ENCODE assay signal across 8 cellular contexts in genomic region chr3:10224794-10225660, GRCh38. TPM values are rescaled to one million over a fixed set of nuclear protein-coding genes. Genes with fewer than 3 reads are reported as not detected.
DNase-seq lines count a peak whose midpoint lies in the region; ATAC-seq and TF ChIP-seq lines count a peak whose summit lies in the region.

No MANE protein-coding gene starts in this region.

- no peak overlapping the region for H3K18ac ChIP-seq in trophoblast cell (ENCODE audit: low read length)

- TF ChIP-seq CTCF in C4-2B (conservative IDR thresholded peaks at IDR 0.05), result peak; percentile 86
- peak; percentile 96 for TF ChIP-seq CTCF in LNCaP clone FGC (IDR thresholded peaks at IDR 0.05; ENCODE audit: control insufficient read depth, extremely low read depth, insufficient read depth)
- TF ChIP-seq CTCF in glutamatergic neuron (IDR thresholded peaks at IDR 0.05; ENCODE audit: partially characterized antibody, unreplicated experiment), result peak; percentile 54

- no peak overlapping the region for H2AFZ ChIP-seq in trophoblast cell (ENCODE audit: insufficient read depth, low read length, poor library complexity)

- H3K36me3 Mint-ChIP-seq in activated naive CD8-positive, alpha-beta T cell, result peaks cover 3% of the 10 kb centered on the region
- H3K36me3 Mint-ChIP-seq in glutamatergic neuron (ENCODE audit: unreplicated experiment), result no peaks in the 10 kb centered on the region

- H4K8ac ChIP-seq in trophoblast cell (ENCODE audit: low read depth, low read length), result no peak overlapping the region

- DNase-seq in LNCaP clone FGC (ENCODE audit: low read depth), result peak; percentile 45
- peak; percentile 76 for DNase-seq in SK-N-DZ (ENCODE audit: low spot score)
- DNase-seq in glutamatergic neuron, result peak; percentile 50
- peak; percentile 54 to 78 for DNase-seq in trophoblast cell

- H3K9ac ChIP-seq in trophoblast cell (ENCODE audit: low read length), result no peak overlapping the region

- H3K4me1 Mint-ChIP-seq in activated naive CD8-positive, alpha-beta T cell (ENCODE audit: low read depth), result peaks cover 49% of the 10 kb centered on the region
- no peaks in the 10 kb centered on the region for H3K4me1 Mint-ChIP-seq in glutamatergic neuron (ENCODE audit: low read depth, unreplicated experiment)

- no peak overlapping the region for H2BK5ac ChIP-seq in trophoblast cell (ENCODE audit: low read depth, low read length, poor library complexity)

- H3K27ac ChIP-seq in C4-2B, result no peak overlapping the region
- no peak overlapping the region for H3K27ac ChIP-seq in trophoblast cell (ENCODE audit: low read depth, low read length)

- no peak overlapping the region for H4K12ac ChIP-seq in trophoblast cell (ENCODE audit: low read depth, low read length)

- H3K36me3 ChIP-seq in trophoblast cell (ENCODE audit: control insufficient read depth in 1 of 2, insufficient read depth in 2 of 2, low read length in 2 of 2), result peaks cover 0 to 3% of the 10 kb centered on the region in 2 experiments

- peak overlapping the region; percentile 82 for H3K27ac Mint-ChIP-seq in activated naive CD8-positive, alpha-beta T cell
- no peak overlapping the region for H3K27ac Mint-ChIP-seq in glutamatergic neuron (ENCODE audit: unreplicated experiment)

- H3K79me1 ChIP-seq in trophoblast cell (ENCODE audit: low read length), result no peaks in the 10 kb centered on the region

- no peak overlapping the region for H3K23ac ChIP-seq in trophoblast cell (ENCODE audit: low read length)

- H3K27me3 ChIP-seq in trophoblast cell (ENCODE audit: insufficient read depth, low read length), result no peaks in the 10 kb centered on the region

- no peak overlapping the region for H2BK120ac ChIP-seq in trophoblast cell (ENCODE audit: insufficient read depth, low read length, poor library complexity)

- H3K9me3 ChIP-seq in trophoblast cell (ENCODE audit: insufficient read depth, low read depth, low read length), result no peaks in the 10 kb centered on the region

- no peak overlapping the region for H3K14ac ChIP-seq in trophoblast cell (ENCODE audit: low read length)

- peak overlapping the region; percentile 68 for H3K4me3 Mint-ChIP-seq in activated naive CD8-positive, alpha-beta T cell
- no peak overlapping the region for H3K4me3 Mint-ChIP-seq in glutamatergic neuron (ENCODE audit: unreplicated experiment)

- no peaks in the 10 kb centered on the region for H3K9me3 Mint-ChIP-seq in activated naive CD8-positive, alpha-beta T cell (ENCODE audit: low read depth)
- peaks cover 1% of the 10 kb centered on the region for H3K9me3 Mint-ChIP-seq in glutamatergic neuron (ENCODE audit: unreplicated experiment)

- no peak overlapping the region for H3K4me3 ChIP-seq in LNCaP clone FGC (ENCODE audit: low read depth, low read length)
- no peak overlapping the region for H3K4me3 ChIP-seq in trophoblast cell (ENCODE audit: low read depth, low read length)

- WGBS in trophoblast cell (ENCODE audit: extremely low coverage, insufficient coverage, insufficient read length), result no CpG with 5 or more reads among the region's 4 CpGs

- no peak overlapping the region for H4K91ac ChIP-seq in trophoblast cell (ENCODE audit: low read depth, low read length)

- H3K27me3 Mint-ChIP-seq in activated naive CD8-positive, alpha-beta T cell, result no peaks in the 10 kb centered on the region
- H3K27me3 Mint-ChIP-seq in glutamatergic neuron (ENCODE audit: unreplicated experiment), result peaks cover 3% of the 10 kb centered on the region

- no peak overlapping the region for H3K4ac ChIP-seq in trophoblast cell (ENCODE audit: low read depth, low read length)

- H2BK12ac ChIP-seq in trophoblast cell (ENCODE audit: low read length), result no peak overlapping the region

- no peaks in the 10 kb centered on the region for H3K79me2 ChIP-seq in trophoblast cell (ENCODE audit: control insufficient read depth, insufficient read depth, low read length, poor library complexity)

- no peaks in the 10 kb centered on the region for H3K4me1 ChIP-seq in trophoblast cell (ENCODE audit: control insufficient read depth in 1 of 2, insufficient read depth in 2 of 2, low read length in 2 of 2)

- H2AK5ac ChIP-seq in trophoblast cell (ENCODE audit: low read length), result no peak overlapping the region

- H3K4me2 ChIP-seq in trophoblast cell (ENCODE audit: low read length), result no peak overlapping the region

- peak; percentile 31 for ATAC-seq in GM19351 (IDR thresholded peaks at IDR 0.05; ENCODE audit: unreplicated experiment)
- ATAC-seq in GM21367 (IDR thresholded peaks at IDR 0.05; ENCODE audit: unreplicated experiment), result no peak

RNA-seq across cellular contexts. Expression of gene TATDN2, which starts 23.2 kb away (rescaled TPM):
- polyA plus RNA-seq in SK-N-DZ (2014; cell fraction: cytosol; rRNA removed), result 20.9 and 23.5 TPM in 2 replicates
- polyA plus RNA-seq in SK-N-DZ (2014; cell fraction: nucleus; rRNA removed), result 11.7 and 22.3 TPM in 2 replicates
- 24.7 TPM for total RNA-seq in glutamatergic neuron (ENCODE audit: unreplicated experiment)
- polyA plus RNA-seq in trophoblast cell (2013), result 12.9 and 13.5 TPM in 2 replicates
